Comparison of ENCODE assay signal across 6 cellular contexts in genomic region chr1:19343617-19344350, GRCh38.
"Had no signal": no experiment of that assay in that cellular context is flagged by ENCODE, and none has a peak within 500 bp of the region (broad histone marks: within the 10 kb centered on the region; RNA-seq: fewer than 3 reads in every experiment).

No MANE protein-coding gene starts in this region.

- H3K4me3 ChIP-seq: lung, SK-N-MC, skin epidermis, stomach had no signal

- H3K27me3 ChIP-seq: stomach had no signal

- FAIRE-seq: kidney had no signal

- DNase-seq: foreskin melanocyte had no signal

- H3K9me3 ChIP-seq: stomach had no signal

- H3K27ac ChIP-seq: SK-N-MC had no signal
